ENCODE assay signal across 1 cellular context in genomic region chr1:31792116-31792515, GRCh38.
TF ChIP-seq lines count a peak whose summit lies in the region.

No MANE protein-coding gene starts in this region.

TF ChIP-seq in K562, 482 proteins besides CTCF, POLR2A, EP300 and RAD21:
- TF ChIP-seq HDAC3 (IDR thresholded peaks at IDR 0.05; ENCODE audit: borderline replicate concordance, partially characterized antibody) (no peak), BRCA1 (IDR thresholded peaks at IDR 0.05) (no peak), BRCA1 (CRISPR knock-in tag; IDR thresholded peaks at IDR 0.05) (0 out of 2 replicates have a peak, but pooled peaks have one; percentile 49)
TF ChIP-seq in K562: peak in this region for 1.
